1 cellular context compared by ENCODE assay signal in genomic region chr1:192807968-192808587, GRCh38.
TF ChIP-seq lines count a peak whose summit lies in the region.

No MANE protein-coding gene starts in this region.

TF ChIP-seq in HCT116, 20 proteins besides CTCF, POLR2A, EP300 and RAD21 (continued from another document):
- TF ChIP-seq SIN3A (IDR thresholded peaks at IDR 0.05; ENCODE audit: low read depth) (no peak), EZH2 (IDR thresholded peaks at IDR 0.05) (no peak), EZH2phosphoT487 (IDR thresholded peaks at IDR 0.05; ENCODE audit: borderline replicate concordance) (no peak), TCF7L2 (IDR thresholded peaks at IDR 0.05; ENCODE audit: borderline replicate concordance, extremely low read depth, insufficient read depth, insufficient read length) (no peak), ELF1 (IDR thresholded peaks at IDR 0.05; ENCODE audit: borderline replicate concordance, low read depth) (no peak), YY1 (IDR thresholded peaks at IDR 0.05; ENCODE audit: extremely low read depth, insufficient replicate concordance, low read depth, low read length) (no peak)
